ENCODE assay signal across 25 cellular contexts in genomic region chr2:30705711-30706533, GRCh38.
DNase-seq lines count a peak whose midpoint lies in the region; ATAC-seq and TF ChIP-seq lines count a peak whose summit lies in the region.
"Had no signal": no experiment of that assay in that cellular context is flagged by ENCODE, and none has a peak within 500 bp of the region (broad histone marks: within the 10 kb centered on the region; RNA-seq: fewer than 3 reads in every experiment).

No MANE protein-coding gene starts in this region.

- H3K36me3 ChIP-seq in left ventricle myocardium inferior = no peaks in the 10 kb centered on the region
- H3K36me3 ChIP-seq in left lung = no peaks in the 10 kb centered on the region
- no peaks in the 10 kb centered on the region for H3K36me3 ChIP-seq in BE2C
- H3K36me3 ChIP-seq: BLaER1 treated with 17β-estradiol and CSF1 and Interleukin-3, amounts not matched to agents 10 nM and 100 nM; esophagus squamous epithelium had no signal

- H3K9me3 ChIP-seq in left ventricle myocardium inferior (replicated peaks) (peaks cover 24% of the 10 kb centered on the region), left lung (peaks cover 0 to 17% of the 10 kb centered on the region in 2 donors), BE2C (peaks cover 3% of the 10 kb centered on the region; the same call in 1 of the 2 replicates)

- H3K27ac ChIP-seq in left ventricle myocardium inferior (replicated peaks) (peak overlapping the region; percentile 58), coronary artery (peak overlapping the region in 1 of 2 donors; percentile 62), left lung (no peak overlapping the region)
- H3K27ac ChIP-seq: BLaER1 treated with 17β-estradiol and CSF1 and Interleukin-3, amounts not matched to agents 10 nM and 100 nM had no signal

- intact Hi-C loops in left ventricle myocardium inferior (cut with micrococcal nuclease) = loop anchor here (2.0 to 10.0 kb wide), 2 partner anchors 251 to 497 kb away; no protein-coding TSS in a partner anchor
- intact Hi-C loops in left ventricle myocardium superior (cut with micrococcal nuclease) = loop anchor here (2.0 to 10.0 kb wide), 3 partner anchors 361 to 541 kb away; no protein-coding TSS in a partner anchor
- intact Hi-C loops in left lung (cut with DNase I) = loop anchor here (5.0 to 10.0 kb wide), 3 partner anchors 499 to 539 kb away; no protein-coding TSS in a partner anchor

- no peaks in the 10 kb centered on the region for H3K27me3 Mint-ChIP-seq in osteocyte (ENCODE audit: unreplicated experiment)
- H3K27me3 Mint-ChIP-seq: activated T-cell treated with anti-CD3 and anti-CD28 coated beads, Interleukin-2, amount 50 U/mL, for 24 hours had no signal

- no peak for ATAC-seq in left ventricle myocardium superior
- ATAC-seq in left lung = no peak

- H3K4me3 ChIP-seq in left ventricle myocardium inferior = no peak overlapping the region
- no peak overlapping the region for H3K4me3 ChIP-seq in coronary artery
- H3K4me3 ChIP-seq in left lung = no peak overlapping the region
- no peak overlapping the region for H3K4me3 ChIP-seq in BE2C (ENCODE audit: low read depth, low read length)
- H3K4me3 ChIP-seq: BLaER1 treated with 17β-estradiol and CSF1 and Interleukin-3, amounts not matched to agents 10 nM and 100 nM; esophagus squamous epithelium; K562; smooth muscle cell had no signal

- H3K4me3 Mint-ChIP-seq in osteocyte (ENCODE audit: unreplicated experiment) = no peak overlapping the region
- H3K4me3 Mint-ChIP-seq: activated CD4-positive, alpha-beta memory T cell treated with anti-CD3 and anti-CD28 coated beads, Interleukin-2, amount 10 ng/mL, durations not matched to agents 7 days and 5 days; activated T-cell treated with anti-CD3 and anti-CD28 coated beads, Interleukin-2, amount 50 U/mL, for 24 hours; dendritic cell treated with granulocyte-macrophage colony-stimulating factor and Interleukin-4, amounts not matched to agents 40 ng/mL and 50 ng/mL, for 4 days; H9 had no signal

- H3K4me1 ChIP-seq in left ventricle myocardium inferior (peaks cover 37% of the 10 kb centered on the region), left lung (peaks cover 3 to 10% of the 10 kb centered on the region in 2 donors), BE2C (peaks cover 4% of the 10 kb centered on the region)

- H3K36me3 Mint-ChIP-seq in osteocyte (ENCODE audit: unreplicated experiment) = peaks cover 3% of the 10 kb centered on the region

- TF ChIP-seq CTCF in left ventricle myocardium inferior (IDR thresholded peaks at IDR 0.05; ENCODE audit: borderline replicate concordance) = no peak
- TF ChIP-seq CTCF in coronary artery (IDR thresholded peaks at IDR 0.05) = no peak
- no peak for TF ChIP-seq CTCF in osteocyte (IDR thresholded peaks at IDR 0.05)
- TF ChIP-seq CTCF in left lung (IDR thresholded peaks at IDR 0.05) = no peak
- no peak for TF ChIP-seq CTCF in BE2C (IDR thresholded peaks at IDR 0.05; ENCODE audit: low read depth, low read length)

- peaks cover 23% of the 10 kb centered on the region for H3K9me3 Mint-ChIP-seq in osteocyte (ENCODE audit: unreplicated experiment)

- no peaks in the 10 kb centered on the region for H3K27me3 ChIP-seq in left ventricle myocardium inferior (ENCODE audit: low read depth)
- no peaks in the 10 kb centered on the region for H3K27me3 ChIP-seq in left lung
- no peaks in the 10 kb centered on the region for H3K27me3 ChIP-seq in BE2C
- H3K27me3 ChIP-seq: BLaER1 treated with 17β-estradiol and CSF1 and Interleukin-3, amounts not matched to agents 10 nM and 100 nM; esophagus squamous epithelium had no signal

- DNase-seq in left ventricle myocardium inferior (no peak), left ventricle myocardium superior (no peak), coronary artery (ENCODE audit: low spot score) (peak; percentile 64), osteocyte (ENCODE audit: extremely low spot score, unreplicated experiment) (peak; percentile 27), NCI-H1417 (lab: John Stamatoyannopoulos, UW) (no peak), GDM1 (lab: John Stamatoyannopoulos, UW) (no peak), left lung (no peak), BE2C (no peak)
- DNase-seq: activated CD4-positive, alpha-beta memory T cell treated with anti-CD3 and anti-CD28 coated beads, Interleukin-2, amount 10 ng/mL, durations not matched to agents 7 days and 5 days; activated T-cell treated with anti-CD3 and anti-CD28 coated beads, Interleukin-2, amount 50 U/mL, for 24 hours; central memory CD4-positive, alpha-beta T cell; DMS79; esophagus squamous epithelium; foreskin melanocyte; mammary epithelial cell; NCI-H1092; NCI-H187; OCI-M1; stimulated activated naive CD4-positive, alpha-beta T cell treated with Interleukin-2 at 50 U/mL for 16 hours; T-helper 2 cell had no signal

- peaks cover 3% of the 10 kb centered on the region for H3K4me1 Mint-ChIP-seq in osteocyte (ENCODE audit: unreplicated experiment)
- H3K4me1 Mint-ChIP-seq: activated CD4-positive, alpha-beta memory T cell treated with anti-CD3 and anti-CD28 coated beads, Interleukin-2, amount 10 ng/mL, durations not matched to agents 7 days and 5 days had no signal

- no peak overlapping the region for H3K27ac Mint-ChIP-seq in osteocyte (ENCODE audit: unreplicated experiment)
- H3K27ac Mint-ChIP-seq: activated CD4-positive, alpha-beta memory T cell treated with anti-CD3 and anti-CD28 coated beads, Interleukin-2, amount 10 ng/mL, durations not matched to agents 7 days and 5 days; activated T-cell treated with anti-CD3 and anti-CD28 coated beads, Interleukin-2, amount 50 U/mL, for 24 hours; dendritic cell treated with granulocyte-macrophage colony-stimulating factor and Interleukin-4, amounts not matched to agents 40 ng/mL and 50 ng/mL, for 4 days had no signal

Comparison
In these comparisons a context has a peak if more than half of its experiments do, and no peak if none do; other contexts are left out.
1. DNase-seq: peak in coronary artery (single experiment) and osteocyte (single experiment); none in left ventricle myocardium inferior (single experiment), left ventricle myocardium superior (single experiment), NCI-H1417 (0 of 3), GDM1 (single experiment), left lung (0 of 2) and BE2C (single experiment).